Comparison of ENCODE assay signal across 1 cellular context in genomic region chr3:32238027-32238815, GRCh38.
TF ChIP-seq lines count a peak whose summit lies in the region.

Gene CMTM8, plus strand, starts transcription at chr3:32238680. Its CDS starts 293 bp downstream, at chr3:32238973.

TF ChIP-seq in H1, 55 proteins besides CTCF, POLR2A, EP300 and RAD21:
- TF ChIP-seq RXRA (IDR thresholded peaks at IDR 0.05; ENCODE audit: insufficient read depth, low read depth, low read length) (no peak), USF2 (IDR thresholded peaks at IDR 0.05; ENCODE audit: low read length) (no peak), TCF12 (IDR thresholded peaks at IDR 0.05; ENCODE audit: low read depth, low read length) (no peak), SIN3A (conservative IDR thresholded peaks at IDR 0.05 in 1 of 2, IDR thresholded peaks at IDR 0.05 in 1 of 2; ENCODE audit: low read depth in 1 of 2, low read length in 2 of 2) (no peak), CHD7 (IDR thresholded peaks at IDR 0.05; ENCODE audit: insufficient replicate concordance, low read length) (no peak), SRF (IDR thresholded peaks at IDR 0.05; ENCODE audit: low read depth, low read length) (no peak), JUN (IDR thresholded peaks at IDR 0.05; ENCODE audit: low read depth, low read length) (no peak), BACH1 (IDR thresholded peaks at IDR 0.05; ENCODE audit: low read length) (no peak), RFX5 (IDR thresholded peaks at IDR 0.05; ENCODE audit: borderline replicate concordance, low read depth, low read length) (no peak), CREB1 (IDR thresholded peaks at IDR 0.05) (no peak), MAX (IDR thresholded peaks at IDR 0.05) (no peak), BCL11A (IDR thresholded peaks at IDR 0.05; ENCODE audit: low read depth in 2 of 2, low read length in 2 of 2) (no peak), NANOG (IDR thresholded peaks at IDR 0.05; ENCODE audit: insufficient read depth, low read depth, low read length, poor library complexity, severe bottlenecking) (no peak), SUZ12 (IDR thresholded peaks at IDR 0.05; ENCODE audit: low read length) (no peak), MAFK (IDR thresholded peaks at IDR 0.05; ENCODE audit: low read depth, low read length) (no peak), SP4 (IDR thresholded peaks at IDR 0.05; ENCODE audit: low read length) (no peak), JUND (IDR thresholded peaks at IDR 0.05; ENCODE audit: low read length) (no peak), BRCA1 (IDR thresholded peaks at IDR 0.05; ENCODE audit: low read depth, low read length) (no peak), GABPA (IDR thresholded peaks at IDR 0.05; ENCODE audit: borderline replicate concordance, insufficient read depth, low read length) (no peak), TAF7 (optimal IDR thresholded peaks at IDR 0.05; ENCODE audit: borderline replicate concordance, low read depth, low read length) (no peak), CHD1 (IDR thresholded peaks at IDR 0.05; ENCODE audit: low read depth, low read length) (no peak), SP1 (IDR thresholded peaks at IDR 0.05; ENCODE audit: low read depth, low read length) (no peak), YY1 (IDR thresholded peaks at IDR 0.05; ENCODE audit: low read depth, low read length) (no peak), TEAD4 (IDR thresholded peaks at IDR 0.05; ENCODE audit: low read depth, low read length) (no peak), PHF8 (conservative IDR thresholded peaks at IDR 0.05; ENCODE audit: low read depth, low read length) (0 out of 2 replicates have a peak, but pooled peaks have one; percentile 13), TAF1 (IDR thresholded peaks at IDR 0.05; ENCODE audit: low read depth, low read length) (no peak), HDAC2 (IDR thresholded peaks at IDR 0.05; ENCODE audit: borderline replicate concordance in 1 of 2, low read depth in 2 of 2, low read length in 2 of 2) (0 out of 4 replicates have a peak, but pooled peaks of 1 of the 2 experiments have one; percentile 3), KDM4A (IDR thresholded peaks at IDR 0.05; ENCODE audit: low read depth, low read length, severe bottlenecking) (peak; percentile 93), RNF2 (IDR thresholded peaks at IDR 0.05; ENCODE audit: borderline replicate concordance, low read depth, low read length, missing control alignments, poor library complexity, severe bottlenecking) (no peak), EZH2 (IDR thresholded peaks at IDR 0.05; ENCODE audit: low read depth, low read length, severe bottlenecking) (peak; percentile 19), SIX5 (IDR thresholded peaks at IDR 0.05; ENCODE audit: low read depth, low read length) (no peak), POLR2AphosphoS5 (IDR thresholded peaks at IDR 0.05; ENCODE audit: low read depth, low read length) (no peak), CBX8 (IDR thresholded peaks at IDR 0.05; ENCODE audit: borderline replicate concordance, low read depth, low read length) (no peak), KDM1A (IDR thresholded peaks at IDR 0.05; ENCODE audit: borderline replicate concordance, low read length) (no peak), RBBP5 (IDR thresholded peaks at IDR 0.05; ENCODE audit: borderline replicate concordance, low read depth, low read length) (peak; percentile 57; the same call in 1 of the 2 replicates), CHD2 (IDR thresholded peaks at IDR 0.05; ENCODE audit: low read length) (no peak), SAP30 (IDR thresholded peaks at IDR 0.05; ENCODE audit: insufficient read depth, insufficient replicate concordance, low read length) (no peak), HDAC6 (IDR thresholded peaks at IDR 0.05; ENCODE audit: low read depth, low read length) (no peak), SIRT6 (IDR thresholded peaks at IDR 0.05; ENCODE audit: low read length) (no peak), POU5F1 (IDR thresholded peaks at IDR 0.05; ENCODE audit: low read depth, low read length) (no peak), EGR1 (IDR thresholded peaks at IDR 0.05; ENCODE audit: borderline replicate concordance, low read depth, low read length) (no peak), E2F6 (IDR thresholded peaks at IDR 0.05) (peak; percentile 40; the same call in 1 of the 2 replicates), ZNF274 (IDR thresholded peaks at IDR 0.05; ENCODE audit: borderline replicate concordance, extremely low read depth, low read length) (no peak)
